In genomic region chr15:99562238-99562637, GRCh38 we compare ENCODE assay signal across 16 cellular contexts. TPM values are rescaled to one million over a fixed set of nuclear protein-coding genes. Genes with fewer than 3 reads are reported as not detected.
DNase-seq lines count a peak whose midpoint lies in the region; ATAC-seq and TF ChIP-seq lines count a peak whose summit lies in the region.
"Had no signal": no experiment of that assay in that cellular context is flagged by ENCODE, and none has a peak within 500 bp of the region (broad histone marks: within the 10 kb centered on the region; RNA-seq: fewer than 3 reads in every experiment).

No MANE protein-coding gene starts in this region.

- H3K4me2 ChIP-seq in mesendoderm (ENCODE audit: low read length), result no peak overlapping the region
- H3K4me2 ChIP-seq: PC-9 had no signal

- H4K8ac ChIP-seq in mesendoderm (ENCODE audit: low read depth, low read length), result no peak overlapping the region

- CTCF ChIA-PET in CD4-positive, alpha-beta T cell (lab: Charles Lee), result interaction anchor here (0.9 kb wide), 1 partner anchor 142 kb away, joined by 3 read pairs; no protein-coding TSS in a partner anchor

- H3K56ac ChIP-seq in mesendoderm (ENCODE audit: low read length), result no peak overlapping the region

- TF ChIP-seq POLR2A in esophagus squamous epithelium (IDR thresholded peaks at IDR 0.05), result no peak

- no peak overlapping the region for H2BK5ac ChIP-seq in mesendoderm (ENCODE audit: low read length)

- H3K36me3 ChIP-seq in mesendoderm (ENCODE audit: control insufficient read depth, insufficient read depth, low read length) (no peaks in the 10 kb centered on the region), esophagus squamous epithelium (no peaks in the 10 kb centered on the region)

- no peak overlapping the region for H4K5ac ChIP-seq in mesendoderm (ENCODE audit: low read length)

- POLR2A ChIA-PET in CD4-positive, alpha-beta T cell (lab: Charles Lee), result interaction anchor here (0.6 to 1.8 kb wide), 6 partner anchors 9 to 171 kb away, joined by 3 to 4 read pairs (median 4); partner anchors contain the start of gene LYSMD4

- H3K9me3 ChIP-seq in CD4-positive, alpha-beta T cell (ENCODE audit: control insufficient read depth, low read length), result no peaks in the 10 kb centered on the region
- H3K9me3 ChIP-seq in esophagus squamous epithelium, result no peaks in the 10 kb centered on the region

- no peak overlapping the region for H3K23ac ChIP-seq in mesendoderm (ENCODE audit: low read length)

- in situ Hi-C loops in KBM-7 (cut with MboI; ENCODE audit: low pct_unique_long_range_greater_than_20kb, low sequenced_read_pairs), result no loop called here

- H3K27ac ChIP-seq in CD4-positive, alpha-beta T cell (ENCODE audit: low read depth, low read length), result no peak overlapping the region
- H3K27ac ChIP-seq in mesendoderm (ENCODE audit: low read depth, low read length) (no peak overlapping the region), esophagus squamous epithelium (no peak overlapping the region)
- H3K27ac ChIP-seq: PC-9, SJSA1 had no signal

- peaks cover 6% of the 10 kb centered on the region for H3K79me2 ChIP-seq in mesendoderm (ENCODE audit: control insufficient read depth, insufficient read depth, low read length)

- H3K27me3 ChIP-seq in CD4-positive, alpha-beta T cell (ENCODE audit: control insufficient read depth, insufficient read depth, low read length), result no peaks in the 10 kb centered on the region
- no peaks in the 10 kb centered on the region for H3K27me3 ChIP-seq in mesendoderm (ENCODE audit: insufficient read depth, low read length, poor library complexity)
- H3K27me3 ChIP-seq in esophagus squamous epithelium, result no peaks in the 10 kb centered on the region

- TF ChIP-seq CTCF in CD4-positive, alpha-beta T cell (IDR thresholded peaks at IDR 0.05), result no peak
- TF ChIP-seq CTCF in type B pancreatic cell (conservative IDR thresholded peaks at IDR 0.05) (no peak), esophagus squamous epithelium (IDR thresholded peaks at IDR 0.05) (no peak)

- no peak overlapping the region for H2AK5ac ChIP-seq in mesendoderm (ENCODE audit: low read length)

- no peak overlapping the region for H3K4me3 ChIP-seq in mesendoderm (ENCODE audit: low read length)
- no peak overlapping the region for H3K4me3 ChIP-seq in esophagus squamous epithelium
- H3K4me3 ChIP-seq: PC-9, SJSA1 had no signal

- H3K18ac ChIP-seq in mesendoderm (ENCODE audit: low read length), result no peak overlapping the region

- no peaks in the 10 kb centered on the region for H3K4me1 ChIP-seq in mesendoderm (ENCODE audit: control insufficient read depth, low read depth, low read length)
- peaks cover 7 to 20% (median 13%) of the 10 kb centered on the region in 3 donors for H3K4me1 ChIP-seq in esophagus squamous epithelium

- WGBS in mesendoderm (ENCODE audit: extremely low coverage, insufficient coverage, low lambda C conversion rate), result no CpG with 5 or more reads among the region's 2 CpGs
- WGBS in esophagus squamous epithelium, 2 donors, result 76 to 85% methylated on average over 2 of the region's 2 CpGs

- H3K4me1 Mint-ChIP-seq in CD4-positive, alpha-beta T cell (ENCODE audit: low read depth), result peaks cover 40% of the 10 kb centered on the region
- H3K4me1 Mint-ChIP-seq in type B pancreatic cell (ENCODE audit: unreplicated experiment), result peaks cover 25% of the 10 kb centered on the region

- H3K9ac ChIP-seq in mesendoderm (ENCODE audit: low read length), result no peak overlapping the region

- no peak for ATAC-seq in CD4-positive, alpha-beta T cell (ENCODE audit: poor library complexity)

- H3K79me1 ChIP-seq in mesendoderm (ENCODE audit: low read length), result peaks cover 4% of the 10 kb centered on the region

- no peaks in the 10 kb centered on the region for H3K27me3 Mint-ChIP-seq in CD4-positive, alpha-beta T cell
- peaks cover 10% of the 10 kb centered on the region for H3K27me3 Mint-ChIP-seq in type B pancreatic cell

- no peak overlapping the region for H2BK120ac ChIP-seq in mesendoderm (ENCODE audit: low read depth, low read length)

- no peak overlapping the region for H2BK15ac ChIP-seq in mesendoderm (replicated peaks; ENCODE audit: low read depth)

- no peak for DNase-seq in CD4-positive, alpha-beta T cell
- DNase-seq in KBM-7, result peak; percentile 83
- peak; percentile 30 for DNase-seq in UCSD-AML1 (lab: John Stamatoyannopoulos, UW; ENCODE audit: unreplicated experiment)
- DNase-seq in mesendoderm, result peak; percentile 34
- no peak for DNase-seq in type B pancreatic cell (ENCODE audit: extremely low spot score, unreplicated experiment)
- no peak for DNase-seq in esophagus squamous epithelium (lab: John Stamatoyannopoulos, UW)
- no peak for DNase-seq in DMS153 treated with DMSO at 0.1 percent for 48 hours (lab: John Stamatoyannopoulos, UW; ENCODE audit: unreplicated experiment)
- DNase-seq: CD4-positive, CD25-positive, alpha-beta regulatory T cell; H7; MV-4-11; NCI-H1417 treated with DMSO at 0.1 percent for 48 hours; NCI-H2029 treated with DMSO at 0.1 percent for 48 hours; NCI-H748 treated with DMSO at 0.1 percent for 48 hours; PC-9; SW 1271 had no signal

- peaks cover 16% of the 10 kb centered on the region for H3K36me3 Mint-ChIP-seq in CD4-positive, alpha-beta T cell (ENCODE audit: low read depth)
- no peaks in the 10 kb centered on the region for H3K36me3 Mint-ChIP-seq in type B pancreatic cell
- H3K36me3 Mint-ChIP-seq: CD4-positive, CD25-positive, alpha-beta regulatory T cell had no signal

- intact Hi-C loops in CD4-positive, alpha-beta T cell (cut with DNase I, micrococcal nuclease), result loop anchor here in 1 of 2 experiments (5.0 to 10.0 kb wide), 3 partner anchors 363 to 1043 kb away; partner anchors contain the start of genes ADAMTS17, ASB7 and LINS1
- intact Hi-C loops in esophagus squamous epithelium (cut with DNase I), result loop anchor here (10.0 kb wide), 1 partner anchor 117 kb away; no protein-coding TSS in a partner anchor

- H3K27ac Mint-ChIP-seq in CD4-positive, alpha-beta T cell, result peak overlapping the region; percentile 92
- no peak overlapping the region for H3K27ac Mint-ChIP-seq in type B pancreatic cell

- H3K9me3 Mint-ChIP-seq in CD4-positive, alpha-beta T cell, result no peaks in the 10 kb centered on the region
- no peaks in the 10 kb centered on the region for H3K9me3 Mint-ChIP-seq in type B pancreatic cell
- H3K9me3 Mint-ChIP-seq: CD4-positive, CD25-positive, alpha-beta regulatory T cell had no signal

- no peak overlapping the region for H3K4ac ChIP-seq in mesendoderm (ENCODE audit: low read depth, low read length)

- H3K4me3 Mint-ChIP-seq in CD4-positive, alpha-beta T cell, result peak overlapping the region; percentile 35
- no peak overlapping the region for H3K4me3 Mint-ChIP-seq in type B pancreatic cell

RNA-seq across cellular contexts. Expression of gene MEF2A, which starts 3.5 kb away (rescaled TPM):
- 10 to 100 TPM; 23.2 to 24.9 TPM for total RNA-seq in CD4-positive, alpha-beta T cell
- 13.8 TPM for polyA plus RNA-seq in mesendoderm (2013, experiment 1 of 2)
- polyA plus RNA-seq in mesendoderm (2013, experiment 2 of 2), result 13.2 TPM
- total RNA-seq in type B pancreatic cell (ENCODE audit: low replicate concordance), result 26.0 and 30.8 TPM in 2 replicates
- 10 to 100 TPM; 16.9 to 47.5 (median 24.3) TPM for total RNA-seq in esophagus squamous epithelium

Comparison
In these comparisons a context has a peak if more than half of its experiments do, and no peak if none do; other contexts are left out.
1. DNase-seq: peak in KBM-7 (single experiment), UCSD-AML1 (single experiment) and mesendoderm (single experiment); none in CD4-positive, alpha-beta T cell (0 of 10), type B pancreatic cell (single experiment), esophagus squamous epithelium (single experiment) and DMS153 treated with DMSO at 0.1 percent for 48 hours (single experiment).